In genomic region chr4:12296366-12296765, GRCh38 we compare ENCODE assay signal across 29 cellular contexts.
DNase-seq lines count a peak whose midpoint lies in the region; ATAC-seq, FAIRE-seq and TF ChIP-seq lines count a peak whose summit lies in the region.
"Had no signal": no experiment of that assay in that cellular context is flagged by ENCODE, and none has a peak within 500 bp of the region (broad histone marks: within the 10 kb centered on the region; RNA-seq: fewer than 3 reads in every experiment).

No MANE protein-coding gene starts in this region.

- H3K4me3 Mint-ChIP-seq in activated T-cell treated with anti-CD3 and anti-CD28 coated beads, Interleukin-2, amount 50 U/mL, for 24 hours, result no peak overlapping the region
- H3K4me3 Mint-ChIP-seq: CD14-positive monocyte; CD4-positive, alpha-beta memory T cell; CD4-positive, CD25-positive, alpha-beta regulatory T cell; CD8-positive, alpha-beta memory T cell had no signal

- H3K4ac ChIP-seq in mesendoderm (ENCODE audit: low read depth, low read length), result no peak overlapping the region

- no peak overlapping the region for H3K9ac ChIP-seq in mesendoderm (ENCODE audit: low read length)
- H3K9ac ChIP-seq: BLaER1 had no signal

- H3K27ac Mint-ChIP-seq in activated T-cell treated with anti-CD3 and anti-CD28 coated beads, Interleukin-2, amount 50 U/mL, for 24 hours, result no peak overlapping the region
- H3K27ac Mint-ChIP-seq: CD14-positive monocyte; CD4-positive, alpha-beta memory T cell; CD4-positive, CD25-positive, alpha-beta regulatory T cell; CD8-positive, alpha-beta memory T cell had no signal

- no peak overlapping the region for H2BK120ac ChIP-seq in mesendoderm (ENCODE audit: low read depth, low read length)

- H3K27me3 Mint-ChIP-seq in activated T-cell treated with anti-CD3 and anti-CD28 coated beads, Interleukin-2, amount 50 U/mL, for 24 hours, result no peaks in the 10 kb centered on the region
- H3K27me3 Mint-ChIP-seq: CD4-positive, alpha-beta memory T cell; CD4-positive, CD25-positive, alpha-beta regulatory T cell; CD8-positive, alpha-beta memory T cell had no signal

- no peak overlapping the region for H2BK15ac ChIP-seq in mesendoderm (replicated peaks; ENCODE audit: low read depth)

- H4K8ac ChIP-seq in mesendoderm (ENCODE audit: low read depth, low read length), result peak overlapping the region; percentile 39

- H3K79me1 ChIP-seq in mesendoderm (ENCODE audit: low read length), result no peaks in the 10 kb centered on the region

- H3K23ac ChIP-seq in mesendoderm (ENCODE audit: low read length), result no peak overlapping the region

- H3K79me2 ChIP-seq in mesendoderm (ENCODE audit: control insufficient read depth, insufficient read depth, low read length), result no peaks in the 10 kb centered on the region

- H3K4me2 ChIP-seq in mesendoderm (ENCODE audit: low read length), result no peak overlapping the region
- H3K4me2 ChIP-seq: BLaER1 had no signal

- H3K18ac ChIP-seq in mesendoderm (ENCODE audit: low read length), result no peak overlapping the region

- no peak overlapping the region for H2BK5ac ChIP-seq in mesendoderm (ENCODE audit: low read length)

- no peaks in the 10 kb centered on the region for H3K36me3 ChIP-seq in mesendoderm (ENCODE audit: control insufficient read depth, insufficient read depth, low read length)
- H3K36me3 ChIP-seq: BE2C, BLaER1 had no signal

- H3K4me1 ChIP-seq in mesendoderm (ENCODE audit: control insufficient read depth, low read depth, low read length), result no peaks in the 10 kb centered on the region
- H3K4me1 ChIP-seq: BE2C, BLaER1 had no signal

- H3K36me3 Mint-ChIP-seq in activated T-cell treated with anti-CD3 and anti-CD28 coated beads, Interleukin-2, amount 50 U/mL, for 24 hours (ENCODE audit: low read depth), result no peaks in the 10 kb centered on the region
- H3K36me3 Mint-ChIP-seq: CD14-positive monocyte; CD4-positive, alpha-beta memory T cell; CD4-positive, CD25-positive, alpha-beta regulatory T cell; CD8-positive, alpha-beta memory T cell had no signal

- H3K4me3 ChIP-seq in mesendoderm (ENCODE audit: low read length), result no peak overlapping the region
- H3K4me3 ChIP-seq: BLaER1, GM12878 had no signal

- TF ChIP-seq CTCF in D721Med (IDR thresholded peaks at IDR 0.05; ENCODE audit: insufficient read depth, missing control alignments), result no peak

- H3K56ac ChIP-seq in mesendoderm (ENCODE audit: low read length), result no peak overlapping the region

- H3K9me3 Mint-ChIP-seq in activated T-cell treated with anti-CD3 and anti-CD28 coated beads, Interleukin-2, amount 50 U/mL, for 24 hours, result peaks cover 5% of the 10 kb centered on the region

- no peaks in the 10 kb centered on the region for H3K4me1 Mint-ChIP-seq in activated T-cell treated with anti-CD3 and anti-CD28 coated beads, Interleukin-2, amount 50 U/mL, for 24 hours (ENCODE audit: low read depth)
- H3K4me1 Mint-ChIP-seq: CD14-positive monocyte; CD4-positive, alpha-beta memory T cell; CD4-positive, CD25-positive, alpha-beta regulatory T cell; CD8-positive, alpha-beta memory T cell had no signal

- H4K5ac ChIP-seq in mesendoderm (ENCODE audit: low read length), result no peak overlapping the region

- peak; percentile 89 for FAIRE-seq in D721Med (lab: Jason Lieb, UNC)
- FAIRE-seq: A204.1, GM12878, GM12892, GM18507 had no signal

- H3K27me3 ChIP-seq in mesendoderm (ENCODE audit: insufficient read depth, low read length, poor library complexity), result no peaks in the 10 kb centered on the region
- H3K27me3 ChIP-seq: BE2C, BLaER1 had no signal

- DNase-seq in D721Med (ENCODE audit: insufficient read length, low spot score), result no peak
- DNase-seq in NCI-H524 treated with DMSO at 0.1 percent for 48 hours (lab: John Stamatoyannopoulos, UW), result peak; percentile 26
- DNase-seq in NCI-H82 treated with DMSO at 0.1 percent for 48 hours (lab: John Stamatoyannopoulos, UW; ENCODE audit: unreplicated experiment), result peak; percentile 58
- DNase-seq in mesendoderm, result no peak
- DNase-seq in activated T-cell treated with anti-CD3 and anti-CD28 coated beads, Interleukin-2, amount 50 U/mL, for 24 hours, result no peak
- DNase-seq: 8988T; ACHN; BE2C; C1 segment of cervical spinal cord; CD4-positive, alpha-beta memory T cell; CD4-positive, CD25-positive, alpha-beta regulatory T cell; CD8-positive, alpha-beta memory T cell; COR-L47; DMS 273 treated with DMSO at 0.1 percent for 48 hours; DMS153; DMS53; DMS79; DND-41; EL; GDM1 had no signal

- no peak overlapping the region for H2AK5ac ChIP-seq in mesendoderm (ENCODE audit: low read length)

- WGBS in mesendoderm (ENCODE audit: extremely low coverage, insufficient coverage, low lambda C conversion rate), result no CpG with 5 or more reads among the region's 1 CpG

- ATAC-seq in HG03521 (IDR thresholded peaks at IDR 0.05; ENCODE audit: unreplicated experiment) (no peak), HG03520 (IDR thresholded peaks at IDR 0.05; ENCODE audit: unreplicated experiment) (no peak), HG02970 (IDR thresholded peaks at IDR 0.05; ENCODE audit: low FRiP score, unreplicated experiment) (no peak)
- ATAC-seq: GM12878 had no signal

- H3K27ac ChIP-seq in mesendoderm (ENCODE audit: low read depth, low read length), result no peak overlapping the region
- H3K27ac ChIP-seq: BLaER1 had no signal

Comparison
In these comparisons a context has a peak if more than half of its experiments do, and no peak if none do; other contexts are left out.
1. DNase-seq: peak in NCI-H524 treated with DMSO at 0.1 percent for 48 hours (single experiment) and NCI-H82 treated with DMSO at 0.1 percent for 48 hours (single experiment); none in D721Med (single experiment), mesendoderm (single experiment) and activated T-cell treated with anti-CD3 and anti-CD28 coated beads, Interleukin-2, amount 50 U/mL, for 24 hours (single experiment).